In the genomic region with DNA sequence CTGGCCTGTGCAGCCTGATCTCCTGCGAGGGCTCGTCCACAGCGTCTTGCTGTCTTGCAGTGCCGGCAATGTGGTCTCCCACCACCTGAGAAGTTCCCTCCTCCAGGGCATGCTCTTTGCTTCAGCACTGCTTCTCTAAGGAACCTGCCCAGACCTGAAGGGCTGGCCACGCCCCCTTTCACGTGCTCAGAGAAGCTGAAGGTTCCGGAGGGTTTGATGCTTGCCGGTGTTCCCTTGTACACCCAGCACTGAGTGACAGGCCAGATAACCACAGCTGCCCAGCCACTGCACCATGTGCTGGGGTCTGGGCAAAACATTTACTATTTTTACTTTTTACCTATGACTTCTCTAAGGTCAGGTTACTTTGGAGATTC, we compare ENCODE assay signal across 8 cellular contexts. TPM values are rescaled to one million over a fixed set of nuclear protein-coding genes. Genes with fewer than 3 reads are reported as not detected.
DNase-seq lines count a peak whose midpoint lies in the region; ATAC-seq, FAIRE-seq and TF ChIP-seq lines count a peak whose summit lies in the region.

No MANE protein-coding gene starts in this region.

- peak overlapping the region; percentile 55; the same call in 2 of the 3 replicates for H3K4me3 Mint-ChIP-seq in GM23338
- H3K4me3 Mint-ChIP-seq in stimulated activated memory B cell treated with anti-CD40 and anti-IgM and Interleukin-4, amounts not matched to agents 10 μg/mL and 1 μg/mL and 100 μg/mL, for 72 hours, result peak overlapping the region; percentile 31

- no peak overlapping the region for H4K5ac ChIP-seq in mesendoderm (ENCODE audit: low read length)

- H3K9me2 ChIP-seq in GM23338 (ENCODE audit: insufficient read depth), result no peaks in the 10 kb centered on the region

- peaks cover 6% of the 10 kb centered on the region; the same call in 2 of the 3 replicates for H3K9me3 Mint-ChIP-seq in GM23338
- H3K9me3 Mint-ChIP-seq in stimulated activated memory B cell treated with anti-CD40 and anti-IgM and Interleukin-4, amounts not matched to agents 10 μg/mL and 1 μg/mL and 100 μg/mL, for 72 hours, result no peaks in the 10 kb centered on the region

- H3K4me1 ChIP-seq in GM23338 (ENCODE audit: insufficient read depth) (peaks cover 20% of the 10 kb centered on the region), mesendoderm (ENCODE audit: control insufficient read depth, low read depth, low read length) (peaks cover 5% of the 10 kb centered on the region)

- no peak overlapping the region for H3K9ac ChIP-seq in mesendoderm (ENCODE audit: low read length)

- no peak overlapping the region for H4K8ac ChIP-seq in mesendoderm (ENCODE audit: low read depth, low read length)

- H3K18ac ChIP-seq in mesendoderm (ENCODE audit: low read length), result no peak overlapping the region

- H3K27me3 Mint-ChIP-seq in GM23338 (ENCODE audit: insufficient read depth, low read depth, poor library complexity), result peaks cover 24% of the 10 kb centered on the region
- H3K27me3 Mint-ChIP-seq in stimulated activated memory B cell treated with anti-CD40 and anti-IgM and Interleukin-4, amounts not matched to agents 10 μg/mL and 1 μg/mL and 100 μg/mL, for 72 hours, result no peaks in the 10 kb centered on the region

- H2AK5ac ChIP-seq in mesendoderm (ENCODE audit: low read length), result no peak overlapping the region

- peaks cover 35% of the 10 kb centered on the region for H3K4me1 Mint-ChIP-seq in GM23338
- peaks cover 39% of the 10 kb centered on the region for H3K4me1 Mint-ChIP-seq in stimulated activated memory B cell treated with anti-CD40 and anti-IgM and Interleukin-4, amounts not matched to agents 10 μg/mL and 1 μg/mL and 100 μg/mL, for 72 hours

- no peak overlapping the region for H3K56ac ChIP-seq in mesendoderm (ENCODE audit: low read length)

- H3K36me3 Mint-ChIP-seq in GM23338 (ENCODE audit: low read depth), result peaks cover 26% of the 10 kb centered on the region
- peaks cover 28% of the 10 kb centered on the region for H3K36me3 Mint-ChIP-seq in stimulated activated memory B cell treated with anti-CD40 and anti-IgM and Interleukin-4, amounts not matched to agents 10 μg/mL and 1 μg/mL and 100 μg/mL, for 72 hours

- WGBS in mesendoderm (ENCODE audit: extremely low coverage, insufficient coverage, low lambda C conversion rate), result no CpG with 5 or more reads among the region's 8 CpGs

- no peak overlapping the region for H2BK120ac ChIP-seq in mesendoderm (ENCODE audit: low read depth, low read length)

- H3K4me3 ChIP-seq in GM23338 (peak overlapping the region; percentile 28), mesendoderm (ENCODE audit: low read length) (no peak overlapping the region)

- H2BK15ac ChIP-seq in mesendoderm (replicated peaks; ENCODE audit: low read depth), result no peak overlapping the region

- peak; percentile 95 for DNase-seq in GM23338 (ENCODE audit: low spot score)
- peak; percentile 65 for DNase-seq in T follicular helper cell (ENCODE audit: low read depth)
- DNase-seq in astrocyte of the hippocampus (ENCODE audit: low read depth, low spot score), result peak; percentile 24
- peak; percentile 94 for DNase-seq in mesendoderm
- DNase-seq in HTR-8/SVneo (ENCODE audit: insufficient read length, low spot score), result no peak
- DNase-seq in NCI-H2196 (lab: John Stamatoyannopoulos, UW; ENCODE audit: unreplicated experiment), result no peak

- peaks cover 11% of the 10 kb centered on the region for H4K20me1 ChIP-seq in GM23338 (replicated peaks; ENCODE audit: insufficient read depth)

- H3K4ac ChIP-seq in mesendoderm (ENCODE audit: low read depth, low read length), result no peak overlapping the region

- H3K27ac ChIP-seq in GM23338 (ENCODE audit: low read depth), result no peak overlapping the region
- H3K27ac ChIP-seq in mesendoderm (ENCODE audit: low read depth, low read length), result no peak overlapping the region

- H2BK5ac ChIP-seq in mesendoderm (ENCODE audit: low read length), result no peak overlapping the region

- H3K79me2 ChIP-seq in GM23338 (replicated peaks; ENCODE audit: insufficient read depth) (peaks cover 31% of the 10 kb centered on the region), mesendoderm (ENCODE audit: control insufficient read depth, insufficient read depth, low read length) (peaks cover 25% of the 10 kb centered on the region)

- H3K4me2 ChIP-seq in GM23338, result peak overlapping the region; percentile 65
- no peak overlapping the region for H3K4me2 ChIP-seq in mesendoderm (ENCODE audit: low read length)

- ATAC-seq in GM23338 (peak; percentile 71), GM18870 (IDR thresholded peaks at IDR 0.05; ENCODE audit: unreplicated experiment) (no peak)
- peak; percentile 48 for ATAC-seq in stimulated activated memory B cell treated with anti-CD40 and anti-IgM and Interleukin-4, amounts not matched to agents 10 μg/mL and 1 μg/mL and 100 μg/mL, for 72 hours

- H3K36me3 ChIP-seq in GM23338 (ENCODE audit: insufficient read depth) (peaks cover 9% of the 10 kb centered on the region), mesendoderm (ENCODE audit: control insufficient read depth, insufficient read depth, low read length) (peaks cover 3% of the 10 kb centered on the region)

- no peak for TF ChIP-seq CTCF in GM23338 (conservative IDR thresholded peaks at IDR 0.05; ENCODE audit: low read depth in 2 of 2)

- peak overlapping the region; percentile 44; the same call in 1 of the 2 replicates for H3K27ac Mint-ChIP-seq in GM23338
- H3K27ac Mint-ChIP-seq in stimulated activated memory B cell treated with anti-CD40 and anti-IgM and Interleukin-4, amounts not matched to agents 10 μg/mL and 1 μg/mL and 100 μg/mL, for 72 hours, result peak overlapping the region; percentile 6

- peaks cover 15% of the 10 kb centered on the region for H3F3A ChIP-seq in GM23338 (replicated peaks; ENCODE audit: low read depth)

- no peak overlapping the region for H2AFZ ChIP-seq in GM23338

- FAIRE-seq in HTR-8/SVneo (lab: Jason Lieb, UNC), result no peak

- no peaks in the 10 kb centered on the region for H3K27me3 ChIP-seq in GM23338 (ENCODE audit: insufficient read depth)
- no peaks in the 10 kb centered on the region for H3K27me3 ChIP-seq in mesendoderm (ENCODE audit: insufficient read depth, low read length, poor library complexity)

- no peak overlapping the region for H3K23ac ChIP-seq in mesendoderm (ENCODE audit: low read length)

- peaks cover 2% of the 10 kb centered on the region for H3K79me1 ChIP-seq in mesendoderm (ENCODE audit: low read length)

TF ChIP-seq in GM23338, 12 proteins besides CTCF, POLR2A, EP300 and RAD21:
- TF ChIP-seq JUNB (IDR thresholded peaks at IDR 0.05; ENCODE audit: unreplicated experiment) (no peak), POLR2AphosphoS5 (IDR thresholded peaks at IDR 0.05; ENCODE audit: low read depth) (0 out of 2 replicates have a peak, but pooled peaks have one; percentile 42), ZNF331 (CRISPR knock-in tag; IDR thresholded peaks at IDR 0.05; ENCODE audit: low read depth) (no peak), CREB1 (CRISPR knock-in tag; IDR thresholded peaks at IDR 0.05; ENCODE audit: low read depth) (no peak)
- TF ChIP-seq, protein P1, sequence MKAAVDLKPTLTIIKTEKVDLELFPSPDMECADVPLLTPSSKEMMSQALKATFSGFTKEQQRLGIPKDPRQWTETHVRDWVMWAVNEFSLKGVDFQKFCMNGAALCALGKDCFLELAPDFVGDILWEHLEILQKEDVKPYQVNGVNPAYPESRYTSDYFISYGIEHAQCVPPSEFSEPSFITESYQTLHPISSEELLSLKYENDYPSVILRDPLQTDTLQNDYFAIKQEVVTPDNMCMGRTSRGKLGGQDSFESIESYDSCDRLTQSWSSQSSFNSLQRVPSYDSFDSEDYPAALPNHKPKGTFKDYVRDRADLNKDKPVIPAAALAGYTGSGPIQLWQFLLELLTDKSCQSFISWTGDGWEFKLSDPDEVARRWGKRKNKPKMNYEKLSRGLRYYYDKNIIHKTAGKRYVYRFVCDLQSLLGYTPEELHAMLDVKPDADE (IDR thresholded peaks at IDR 0.05), result no peak

RNA-seq across cellular contexts. Expression of gene POLR2D, which starts 1.7 kb away (rescaled TPM):
- total RNA-seq in GM23338 (2014; rRNA removed; shearing (Covaris generic)), result 49.2 and 59.7 TPM in 2 replicates
- 23.3 and 25.4 TPM in 2 replicates for polyA plus RNA-seq in GM23338 (2016; fragmentation: Nextera tagmentation; extraction: Ambion mirVana)
- 37.2 TPM for polyA plus RNA-seq in mesendoderm (2013, experiment 1 of 2)
- 37.7 TPM for polyA plus RNA-seq in mesendoderm (2013, experiment 2 of 2)

RNA-seq across cellular contexts. Expression of gene AMMECR1L, which starts 26.1 kb away (rescaled TPM):
- 17.7 and 20.5 TPM in 2 replicates for total RNA-seq in GM23338 (2014; rRNA removed; shearing (Covaris generic))
- polyA plus RNA-seq in GM23338 (2016; fragmentation: Nextera tagmentation; extraction: Ambion mirVana), result 7.8 and 7.9 TPM in 2 replicates
- polyA plus RNA-seq in mesendoderm (2013, experiment 1 of 2), result 13.9 TPM
- polyA plus RNA-seq in mesendoderm (2013, experiment 2 of 2), result 13.9 TPM

RNA-seq across cellular contexts. Expression of gene WDR33, which starts 48.7 kb away (rescaled TPM):
- 48.1 and 54.7 TPM in 2 replicates for total RNA-seq in GM23338 (2014; rRNA removed; shearing (Covaris generic))
- polyA plus RNA-seq in GM23338 (2016; fragmentation: Nextera tagmentation; extraction: Ambion mirVana), result 32.1 and 37.2 TPM in 2 replicates
- polyA plus RNA-seq in mesendoderm (2013, experiment 1 of 2), result 25.8 TPM
- 25.7 TPM for polyA plus RNA-seq in mesendoderm (2013, experiment 2 of 2)

Comparison
In these comparisons a context has a peak if more than half of its experiments do, and no peak if none do; other contexts are left out.
1. DNase-seq: peak in GM23338 (single experiment), T follicular helper cell (single experiment), astrocyte of the hippocampus (single experiment) and mesendoderm (single experiment); none in HTR-8/SVneo (single experiment) and NCI-H2196 (single experiment).